23 cellular contexts compared by ENCODE assay signal in genomic region chr6:110564703-110565421, GRCh38.
DNase-seq lines count a peak whose midpoint lies in the region; ATAC-seq and TF ChIP-seq lines count a peak whose summit lies in the region.
"Had no signal": no experiment of that assay in that cellular context is flagged by ENCODE, and none has a peak within 500 bp of the region (broad histone marks: within the 10 kb centered on the region; RNA-seq: fewer than 3 reads in every experiment).

No MANE protein-coding gene starts in this region.

- intact Hi-C loops in colonic mucosa (cut with DNase I), result no loop called here
- intact Hi-C loops in posterior vena cava (cut with DNase I), result no loop called here

- H3K27me3 Mint-ChIP-seq in GM23338 (ENCODE audit: insufficient read depth, low read depth, poor library complexity), result peaks cover 2% of the 10 kb centered on the region
- H3K27me3 Mint-ChIP-seq: CD4-positive, alpha-beta T cell had no signal

- H3K4me1 ChIP-seq in GM23338 (ENCODE audit: insufficient read depth) (peaks cover 5% of the 10 kb centered on the region; the same call in 1 of the 2 replicates), colonic mucosa (no peaks in the 10 kb centered on the region), liver (ENCODE audit: control insufficient read depth in 4 of 4, insufficient read depth in 4 of 4, low read length in 3 of 4) (peaks cover 7 to 25% (median 18%) of the 10 kb centered on the region in 4 donors), osteoblast (ENCODE audit: insufficient read depth, low read length) (no peaks in the 10 kb centered on the region)

- H3K4me2 ChIP-seq in GM23338 (no peak overlapping the region), osteoblast (ENCODE audit: insufficient read depth, low read length) (no peak overlapping the region)
- H3K4me2 ChIP-seq: BLaER1 treated with 17β-estradiol and CSF1 and Interleukin-3, amounts not matched to agents 10 nM and 100 nM; SK-N-SH had no signal

- H3K36me3 ChIP-seq in GM23338 (ENCODE audit: insufficient read depth), result no peaks in the 10 kb centered on the region
- no peaks in the 10 kb centered on the region for H3K36me3 ChIP-seq in colonic mucosa
- H3K36me3 ChIP-seq in liver (ENCODE audit: control insufficient read depth in 4 of 4, insufficient read depth in 3 of 4, low read depth in 1 of 4, low read length in 3 of 4), result no peaks in the 10 kb centered on the region
- H3K36me3 ChIP-seq in osteoblast (ENCODE audit: insufficient read depth, low read length), result no peaks in the 10 kb centered on the region
- H3K36me3 ChIP-seq: BLaER1 treated with 17β-estradiol and CSF1 and Interleukin-3, amounts not matched to agents 10 nM and 100 nM had no signal

- H3K79me2 ChIP-seq in GM23338 (replicated peaks; ENCODE audit: insufficient read depth), result no peaks in the 10 kb centered on the region
- H3K79me2 ChIP-seq in osteoblast (ENCODE audit: insufficient read depth, low read length), result no peaks in the 10 kb centered on the region

- no peak for ATAC-seq in GM23338
- ATAC-seq: PC-3 had no signal

- H3K4me1 Mint-ChIP-seq in GM23338, result peaks cover 10% of the 10 kb centered on the region

- H3K9ac ChIP-seq in colonic mucosa (ENCODE audit: low read depth in 2 of 2, low read length in 2 of 2) (no peak overlapping the region), liver (ENCODE audit: low read depth in 1 of 2, low read length in 2 of 2) (no peak overlapping the region)
- H3K9ac ChIP-seq: BLaER1 treated with 17β-estradiol and CSF1 and Interleukin-3, amounts not matched to agents 10 nM and 100 nM; SK-N-SH had no signal

- 80% methylated on average over 6 of the region's 6 CpGs for WGBS in liver

- H3K36me3 Mint-ChIP-seq in GM23338 (ENCODE audit: low read depth), result no peaks in the 10 kb centered on the region

- TF ChIP-seq RAD21 in liver (IDR thresholded peaks at IDR 0.05), result no peak

- DNase-seq in GM23338 (ENCODE audit: low spot score), result no peak
- DNase-seq in colonic mucosa, result peak; percentile 43
- peak; percentile 36 for DNase-seq in osteoblast (ENCODE audit: insufficient read length, low spot score, missing footprints)
- no peak for DNase-seq in posterior vena cava (ENCODE audit: low spot score)
- DNase-seq in Ammon's horn (ENCODE audit: low spot score), result no peak
- DNase-seq in activated CD4-positive, alpha-beta T cell treated with anti-CD3 and anti-CD28 coated beads for 4 hours, result no peak
- no peak for DNase-seq in activated CD4-positive, alpha-beta T cell treated with anti-CD3 and anti-CD28 coated beads for 1 hour
- DNase-seq: CD4-positive, alpha-beta T cell; GOT3; HCEC 1CT; NCI-H1092; NCI-H1417 treated with DMSO at 0.1 percent for 48 hours; NCI-H1694 treated with DMSO at 0.1 percent for 48 hours; NCI-H2081; NCI-H2171 treated with DMSO at 0.1 percent for 48 hours; NCI-H446; NCI-H524 treated with DMSO at 0.1 percent for 48 hours; NCI-H774; PC-3; SK-N-SH had no signal

- H3K27ac Mint-ChIP-seq in GM23338, result no peak overlapping the region
- H3K27ac Mint-ChIP-seq: CD4-positive, alpha-beta T cell had no signal

- H4K20me1 ChIP-seq in GM23338 (replicated peaks; ENCODE audit: insufficient read depth) (no peaks in the 10 kb centered on the region), osteoblast (ENCODE audit: insufficient read depth, low read length) (no peaks in the 10 kb centered on the region)
- H4K20me1 ChIP-seq: BLaER1 treated with 17β-estradiol and CSF1 and Interleukin-3, amounts not matched to agents 10 nM and 100 nM had no signal

- no peaks in the 10 kb centered on the region for H3K9me3 ChIP-seq in colonic mucosa
- no peaks in the 10 kb centered on the region for H3K9me3 ChIP-seq in liver (ENCODE audit: control insufficient read depth in 4 of 4, low read length in 3 of 4)
- no peaks in the 10 kb centered on the region for H3K9me3 ChIP-seq in osteoblast (ENCODE audit: low read depth, low read length)
- H3K9me3 ChIP-seq: SK-N-SH had no signal

- no peaks in the 10 kb centered on the region for H3K9me3 Mint-ChIP-seq in GM23338
- H3K9me3 Mint-ChIP-seq: CD4-positive, alpha-beta T cell had no signal

- no peaks in the 10 kb centered on the region for H3F3A ChIP-seq in GM23338 (replicated peaks; ENCODE audit: low read depth)

- H3K27me3 ChIP-seq in GM23338 (ENCODE audit: insufficient read depth) (no peaks in the 10 kb centered on the region), colonic mucosa (no peaks in the 10 kb centered on the region), liver (ENCODE audit: control insufficient read depth in 4 of 4, insufficient read depth in 4 of 4, low read length in 3 of 4) (no peaks in the 10 kb centered on the region), osteoblast (ENCODE audit: insufficient read depth, low read length) (no peaks in the 10 kb centered on the region)
- H3K27me3 ChIP-seq: BLaER1 treated with 17β-estradiol and CSF1 and Interleukin-3, amounts not matched to agents 10 nM and 100 nM had no signal

- no peak for TF ChIP-seq CTCF in GM23338 (conservative IDR thresholded peaks at IDR 0.05; ENCODE audit: low read depth in 2 of 2)
- TF ChIP-seq CTCF in colonic mucosa (IDR thresholded peaks at IDR 0.05), result no peak
- TF ChIP-seq CTCF in liver (IDR thresholded peaks at IDR 0.05; ENCODE audit: low read depth, low read length, missing input control), result no peak
- TF ChIP-seq CTCF in osteoblast (IDR thresholded peaks at IDR 0.05; ENCODE audit: extremely low read depth, low read depth, low read length), result no peak

- 0 out of 2 replicates have a peak overlapping the region, but pooled peaks have one; percentile 32 for H2AFZ ChIP-seq in GM23338
- H2AFZ ChIP-seq in osteoblast (ENCODE audit: low read length), result no peak overlapping the region

- H3K4me3 Mint-ChIP-seq in GM23338, result no peak overlapping the region
- H3K4me3 Mint-ChIP-seq: CD4-positive, alpha-beta T cell had no signal

- no peaks in the 10 kb centered on the region; the same call in 1 of the 2 replicates for H3K9me2 ChIP-seq in GM23338 (ENCODE audit: insufficient read depth)
- H3K9me2 ChIP-seq: SK-N-SH had no signal

- H3K4me3 ChIP-seq in GM23338 (no peak overlapping the region), colonic mucosa (no peak overlapping the region), liver (ENCODE audit: low read depth in 1 of 3, low read length in 3 of 3) (no peak overlapping the region), osteoblast (ENCODE audit: insufficient read depth, low read length) (no peak overlapping the region)
- H3K4me3 ChIP-seq: BLaER1 treated with 17β-estradiol and CSF1 and Interleukin-3, amounts not matched to agents 10 nM and 100 nM had no signal

- H3K27ac ChIP-seq in GM23338 (ENCODE audit: low read depth) (no peak overlapping the region), colonic mucosa (peak overlapping the region; percentile 51), liver (ENCODE audit: low read depth in 1 of 2, low read length in 2 of 2) (peak overlapping the region; percentile 54 to 79), osteoblast (ENCODE audit: low read depth, low read length) (no peak overlapping the region)
- H3K27ac ChIP-seq: BLaER1 treated with 17β-estradiol and CSF1 and Interleukin-3, amounts not matched to agents 10 nM and 100 nM; HL-60 had no signal

TF ChIP-seq in GM23338, 12 proteins besides CTCF, POLR2A, EP300 and RAD21 (continues in another document):
- TF ChIP-seq NANOG (IDR thresholded peaks at IDR 0.05; ENCODE audit: borderline replicate concordance), result no peak

TF ChIP-seq in liver, 16 proteins besides CTCF, POLR2A, EP300 and RAD21:
- TF ChIP-seq EGR1 (IDR thresholded peaks at IDR 0.05; ENCODE audit: low read depth in 2 of 2), result no peak
- TF ChIP-seq HNF4G (IDR thresholded peaks at IDR 0.05), result peak; percentile 11
- no peak for TF ChIP-seq REST (IDR thresholded peaks at IDR 0.05)
- TF ChIP-seq SP1 (IDR thresholded peaks at IDR 0.05), result peak; percentile 32
- TF ChIP-seq RXRA (IDR thresholded peaks at IDR 0.05), result peak in 1 of 2 donors; percentile 21
- peak; percentile 58 to 74 for TF ChIP-seq HNF4A (conservative IDR thresholded peaks at IDR 0.05)
- no peak for TF ChIP-seq YY1 (IDR thresholded peaks at IDR 0.05)
- TF ChIP-seq ATF3 (IDR thresholded peaks at IDR 0.05), result no peak
- no peak for TF ChIP-seq FOXA2 (IDR thresholded peaks at IDR 0.05)

Comparison
In these comparisons a context has a peak if more than half of its experiments do, and no peak if none do; other contexts are left out.
1. DNase-seq: peak in colonic mucosa (single experiment) and osteoblast (single experiment); none in GM23338 (single experiment), posterior vena cava (single experiment), Ammon's horn (single experiment), activated CD4-positive, alpha-beta T cell treated with anti-CD3 and anti-CD28 coated beads for 4 hours (0 of 2) and activated CD4-positive, alpha-beta T cell treated with anti-CD3 and anti-CD28 coated beads for 1 hour (single experiment).
2. H3K27ac ChIP-seq: peak in colonic mucosa (single experiment) and liver (2 of 2); none in GM23338 (single experiment) and osteoblast (single experiment).